In genomic region chr4:89835413-89835812, GRCh38 we compare ENCODE assay signal across 16 cellular contexts. TPM values are rescaled to one million over a fixed set of nuclear protein-coding genes. Genes with fewer than 3 reads are reported as not detected.
DNase-seq lines count a peak whose midpoint lies in the region; ATAC-seq, FAIRE-seq and TF ChIP-seq lines count a peak whose summit lies in the region.
"Had no signal": no experiment of that assay in that cellular context is flagged by ENCODE, and none has a peak within 500 bp of the region (broad histone marks: within the 10 kb centered on the region; RNA-seq: fewer than 3 reads in every experiment).

No MANE protein-coding gene starts in this region.

- H3K9me3 Mint-ChIP-seq in CD8-positive, alpha-beta T cell = no peaks in the 10 kb centered on the region
- H3K9me3 Mint-ChIP-seq in nephron = no peaks in the 10 kb centered on the region
- H3K9me3 Mint-ChIP-seq: activated naive CD4-positive, alpha-beta T cell treated with anti-CD3 and anti-CD28 coated beads, Interleukin-2, amount 50 U/mL, for 72 hours; stimulated activated effector memory CD8-positive, alpha-beta T cell treated with anti-CD3 and anti-CD28 coated beads, Interleukin-12 subunit alpha, Interleukin-12 subunit beta, amount 100 ng/mL, for 72 hours had no signal

- CTCF ChIA-PET in CD8-positive, alpha-beta T cell (lab: Charles Lee) = no interaction called here

- peaks cover 22% of the 10 kb centered on the region for H3K27me3 ChIP-seq in CD8-positive, alpha-beta T cell (ENCODE audit: insufficient read depth, low read length)
- peaks cover 20% of the 10 kb centered on the region for H3K27me3 ChIP-seq in HUES48 (ENCODE audit: control insufficient read depth, insufficient read depth, low read length)

- H3K4me3 Mint-ChIP-seq in CD8-positive, alpha-beta T cell = peak overlapping the region; percentile 16
- H3K4me3 Mint-ChIP-seq in nephron = peak overlapping the region; percentile 87 to 95 (median 89)

- POLR2A ChIA-PET in CD8-positive, alpha-beta T cell (lab: Charles Lee) = no interaction called here

- no peak overlapping the region for H3K9ac ChIP-seq in HUES48 (ENCODE audit: low read depth, low read length)

- H3K4me1 ChIP-seq in CD8-positive, alpha-beta T cell (ENCODE audit: insufficient read depth, low read length) = peaks cover 16% of the 10 kb centered on the region
- peaks cover 14% of the 10 kb centered on the region; the same call in 1 of the 2 replicates for H3K4me1 ChIP-seq in HUES48 (ENCODE audit: control insufficient read depth, insufficient read depth, low read length)

- H3K36me3 Mint-ChIP-seq in CD8-positive, alpha-beta T cell = no peaks in the 10 kb centered on the region
- H3K36me3 Mint-ChIP-seq in nephron (ENCODE audit: low read depth) = peaks cover 21% of the 10 kb centered on the region
- H3K36me3 Mint-ChIP-seq: stimulated activated effector memory CD8-positive, alpha-beta T cell treated with anti-CD3 and anti-CD28 coated beads, Interleukin-12 subunit alpha, Interleukin-12 subunit beta, amount 100 ng/mL, for 72 hours had no signal

- no peak overlapping the region for H3K27ac ChIP-seq in CD8-positive, alpha-beta T cell (ENCODE audit: low read depth, low read length)
- H3K27ac ChIP-seq in HUES48 (ENCODE audit: low read depth, low read length) (no peak overlapping the region), coronary artery (no peak overlapping the region)
- H3K27ac ChIP-seq: C4-2B had no signal

- ATAC-seq in CD8-positive, alpha-beta T cell = no peak
- ATAC-seq: activated naive CD4-positive, alpha-beta T cell treated with anti-CD3 and anti-CD28 coated beads, Interleukin-2, amount 50 U/mL, for 72 hours; mucosa of descending colon; stimulated activated effector memory CD8-positive, alpha-beta T cell treated with anti-CD3 and anti-CD28 coated beads, Interleukin-12 subunit alpha, Interleukin-12 subunit beta, amount 100 ng/mL, for 72 hours had no signal

- intact Hi-C loops in CD8-positive, alpha-beta T cell (cut with DNase I, micrococcal nuclease) = no loop called here

- no peaks in the 10 kb centered on the region for H3K36me3 ChIP-seq in CD8-positive, alpha-beta T cell (ENCODE audit: insufficient read depth, low read length)
- no peaks in the 10 kb centered on the region for H3K36me3 ChIP-seq in HUES48 (ENCODE audit: control insufficient read depth, insufficient read depth, low read length)

- TF ChIP-seq CTCF in CD8-positive, alpha-beta T cell (IDR thresholded peaks at IDR 0.05) = no peak
- no peak for TF ChIP-seq CTCF in coronary artery (IDR thresholded peaks at IDR 0.05)
- no peak for TF ChIP-seq CTCF in nephron (IDR thresholded peaks at IDR 0.05; ENCODE audit: unreplicated experiment in 3 of 3)

- TF ChIP-seq POLR2A in H54 (IDR thresholded peaks at IDR 0.05; ENCODE audit: low read depth, low read length) = no peak

- no peak for DNase-seq in CD8-positive, alpha-beta T cell
- DNase-seq in coronary artery (ENCODE audit: low spot score) = no peak
- no peak for DNase-seq in AG08395 (ENCODE audit: low spot score)
- no peak for DNase-seq in NCI-H345 (lab: John Stamatoyannopoulos, UW)
- no peak for DNase-seq in HuH-7.5 (ENCODE audit: low spot score)
- DNase-seq in H54 (ENCODE audit: insufficient read length, low spot score) = no peak
- DNase-seq: NCI-H1092; stimulated activated CD4-positive, alpha-beta T cell treated with anti-CD3 and anti-CD28 coated beads, Interleukin-2, amount 100 ng/mL, for 48 hours; T-helper 9 cell had no signal

- H3K27ac Mint-ChIP-seq in CD8-positive, alpha-beta T cell = no peak overlapping the region
- no peak overlapping the region for H3K27ac Mint-ChIP-seq in nephron
- H3K27ac Mint-ChIP-seq: activated naive CD4-positive, alpha-beta T cell treated with anti-CD3 and anti-CD28 coated beads, Interleukin-2, amount 50 U/mL, for 72 hours; stimulated activated effector memory CD8-positive, alpha-beta T cell treated with anti-CD3 and anti-CD28 coated beads, Interleukin-12 subunit alpha, Interleukin-12 subunit beta, amount 100 ng/mL, for 72 hours had no signal

- FAIRE-seq in H54 (lab: Jason Lieb, UNC) = no peak

- H3K4me1 Mint-ChIP-seq in CD8-positive, alpha-beta T cell (ENCODE audit: low read depth) = peaks cover 15% of the 10 kb centered on the region
- H3K4me1 Mint-ChIP-seq in nephron = peaks cover 9% of the 10 kb centered on the region

- H3K9me3 ChIP-seq in CD8-positive, alpha-beta T cell (ENCODE audit: low read length) = no peaks in the 10 kb centered on the region
- H3K9me3 ChIP-seq in HUES48 (ENCODE audit: control insufficient read depth, insufficient read depth, low read length) = no peaks in the 10 kb centered on the region
- H3K9me3 ChIP-seq: mucosa of descending colon had no signal

- no peak overlapping the region for H3K4me3 ChIP-seq in CD8-positive, alpha-beta T cell (ENCODE audit: low read depth, low read length)
- H3K4me3 ChIP-seq in HUES48 (ENCODE audit: low read depth, low read length) (peak overlapping the region; percentile 80; the same call in 1 of the 2 replicates), coronary artery (peak overlapping the region; percentile 75)
- H3K4me3 ChIP-seq: mucosa of descending colon had no signal

- H3K27me3 Mint-ChIP-seq in CD8-positive, alpha-beta T cell (ENCODE audit: low read depth) = peaks cover 45% of the 10 kb centered on the region
- peaks cover 30% of the 10 kb centered on the region for H3K27me3 Mint-ChIP-seq in nephron (ENCODE audit: low read depth)

RNA-seq across cellular contexts. Expression of gene SNCA, which starts 1.5 kb away (rescaled TPM):
- total RNA-seq in CD8-positive, alpha-beta T cell = not detected

RNA-seq across cellular contexts. Expression of gene MMRN1, which starts 59.2 kb away (rescaled TPM):
- not detected for total RNA-seq in CD8-positive, alpha-beta T cell
- total RNA-seq: fibroblast of villous mesenchyme had no signal
